ENCODE assay signal across 32 cellular contexts in genomic region chr12:132111641-132112304, GRCh38.
"Had no signal": no experiment of that assay in that cellular context is flagged by ENCODE, and none has a peak within 500 bp of the region (broad histone marks: within the 10 kb centered on the region; RNA-seq: fewer than 3 reads in every experiment).

No MANE protein-coding gene starts in this region.

- DNase-seq: activated CD4-positive, alpha-beta T cell treated with anti-CD3 and anti-CD28 coated beads for 48 hours; activated CD4-positive, alpha-beta T cell treated with anti-CD3 and anti-CD28 coated beads, Interleukin-2, amount 50 U/mL, for 48 hours; activated CD8-positive, alpha-beta memory T cell treated with anti-CD3 and anti-CD28 coated beads for 24 hours; activated CD8-positive, alpha-beta memory T cell treated with anti-CD3 and anti-CD28 coated beads, Interleukin-2, amount 50 U/mL, for 4 hours; activated naive CD8-positive, alpha-beta T cell treated with anti-CD3 and anti-CD28 coated beads, Interleukin-2, amount 50 U/mL, for 24 hours; activated T-cell treated with anti-CD3 and anti-CD28 coated beads, Interleukin-2, amount 50 U/mL, for 48 hours; amygdala; dermis blood vessel endothelial cell; effector CD4-positive, alpha-beta T cell; esophagus squamous epithelium; foreskin melanocyte; heart right ventricle; kidney glomerular epithelial cell; left lung; mucosa of descending colon; posterior cingulate gyrus; right cardiac atrium; stimulated activated CD4-positive, alpha-beta T cell treated with anti-CD3 and anti-CD28 coated beads, Interleukin-2, amount 100 ng/mL, for 48 hours; stimulated activated naive CD4-positive, alpha-beta T cell treated with Interleukin-2 at 50 U/mL for 16 hours; T-helper 9 cell; uterus had no signal

- H3K9me3 Mint-ChIP-seq: activated naive CD4-positive, alpha-beta T cell treated with anti-CD3 and anti-CD28 coated beads, Interleukin-2, amount 50 U/mL, for 24 hours; activated naive CD8-positive, alpha-beta T cell treated with anti-CD3 and anti-CD28 coated beads, Interleukin-2, amount 50 U/mL, for 24 hours; activated T-helper 2 cell treated with anti-CD3 and anti-CD28 coated beads, Interferon-gamma antibody, Interleukin-2, Interleukin-4, amounts not matched to agents 10 μg/mL and 5 μg/mL and 100 μg/mL, durations not matched to agents 14 hours and 24 hours and 36 hours; central memory CD8-positive, alpha-beta T cell; natural killer cell treated with Interleukin-12 subunit alpha and Interleukin-12 subunit beta and Interleukin-15 and Interleukin-18, amount 100 ng/mL, for 72 hours; T-helper 1 cell treated with Interleukin-12 subunit alpha and Interleukin-12 subunit beta and Interleukin-4 antibody, amounts not matched to agents 30 μg/mL and 1 μg/mL, for 36 hours; type B pancreatic cell had no signal

- ATAC-seq: activated CD4-positive, CD25-positive, alpha-beta regulatory T cell treated with anti-CD3 and anti-CD28 coated beads, Interleukin-2, amount 50 U/mL, for 24 hours; activated naive CD8-positive, alpha-beta T cell treated with anti-CD3 and anti-CD28 coated beads, Interleukin-2, amount 50 U/mL, for 24 hours; left lung; mucosa of descending colon; natural killer cell treated with Interleukin-12 subunit alpha and Interleukin-12 subunit beta and Interleukin-15 and Interleukin-18, amount 100 ng/mL, for 72 hours; right cardiac atrium had no signal

- H3K4me3 ChIP-seq: breast epithelium, esophagus squamous epithelium, heart right ventricle, left lung, lung, mucosa of descending colon, uterus had no signal

- H3K4me1 Mint-ChIP-seq: activated naive CD8-positive, alpha-beta T cell treated with anti-CD3 and anti-CD28 coated beads, Interleukin-2, amount 50 U/mL, for 24 hours; central memory CD8-positive, alpha-beta T cell had no signal

- H3K27ac Mint-ChIP-seq: activated naive CD4-positive, alpha-beta T cell treated with anti-CD3 and anti-CD28 coated beads, Interleukin-2, amount 50 U/mL, for 24 hours; activated naive CD8-positive, alpha-beta T cell treated with anti-CD3 and anti-CD28 coated beads, Interleukin-2, amount 50 U/mL, for 24 hours; activated T-helper 2 cell treated with anti-CD3 and anti-CD28 coated beads, Interferon-gamma antibody, Interleukin-2, Interleukin-4, amounts not matched to agents 10 μg/mL and 5 μg/mL and 100 μg/mL, durations not matched to agents 14 hours and 24 hours and 36 hours; T-helper 1 cell treated with Interleukin-12 subunit alpha and Interleukin-12 subunit beta and Interleukin-4 antibody, amounts not matched to agents 30 μg/mL and 1 μg/mL, for 36 hours; type B pancreatic cell had no signal

- H3K36me3 Mint-ChIP-seq: natural killer cell treated with Interleukin-12 subunit alpha and Interleukin-12 subunit beta and Interleukin-15 and Interleukin-18, amount 100 ng/mL, for 72 hours had no signal

- H3K4me1 ChIP-seq: breast epithelium, esophagus squamous epithelium, heart right ventricle, left lung, uterus had no signal

- H3K27ac ChIP-seq: breast epithelium, epithelial cell of prostate, esophagus squamous epithelium, heart right ventricle, left lung, uterus, VCaP had no signal

- H3K27me3 Mint-ChIP-seq: activated naive CD4-positive, alpha-beta T cell treated with anti-CD3 and anti-CD28 coated beads, Interleukin-2, amount 50 U/mL, for 24 hours; activated naive CD8-positive, alpha-beta T cell treated with anti-CD3 and anti-CD28 coated beads, Interleukin-2, amount 50 U/mL, for 24 hours; central memory CD8-positive, alpha-beta T cell; natural killer cell treated with Interleukin-12 subunit alpha and Interleukin-12 subunit beta and Interleukin-15 and Interleukin-18, amount 100 ng/mL, for 72 hours; type B pancreatic cell had no signal

- H3K4me3 Mint-ChIP-seq: activated naive CD4-positive, alpha-beta T cell treated with anti-CD3 and anti-CD28 coated beads, Interleukin-2, amount 50 U/mL, for 24 hours; activated naive CD8-positive, alpha-beta T cell treated with anti-CD3 and anti-CD28 coated beads, Interleukin-2, amount 50 U/mL, for 24 hours; central memory CD8-positive, alpha-beta T cell; natural killer cell treated with Interleukin-12 subunit alpha and Interleukin-12 subunit beta and Interleukin-15 and Interleukin-18, amount 100 ng/mL, for 72 hours; T-helper 1 cell treated with Interleukin-12 subunit alpha and Interleukin-12 subunit beta and Interleukin-4 antibody, amounts not matched to agents 30 μg/mL and 1 μg/mL, for 36 hours; type B pancreatic cell had no signal

- H3K36me3 ChIP-seq: breast epithelium, uterus had no signal

- H3K27me3 ChIP-seq: breast epithelium, esophagus squamous epithelium, heart right ventricle, left lung, uterus had no signal

- H3K9me3 ChIP-seq: breast epithelium, esophagus squamous epithelium, heart right ventricle, left lung, mucosa of descending colon, uterus had no signal
